8 cellular contexts compared by ENCODE assay signal in the genomic region with DNA sequence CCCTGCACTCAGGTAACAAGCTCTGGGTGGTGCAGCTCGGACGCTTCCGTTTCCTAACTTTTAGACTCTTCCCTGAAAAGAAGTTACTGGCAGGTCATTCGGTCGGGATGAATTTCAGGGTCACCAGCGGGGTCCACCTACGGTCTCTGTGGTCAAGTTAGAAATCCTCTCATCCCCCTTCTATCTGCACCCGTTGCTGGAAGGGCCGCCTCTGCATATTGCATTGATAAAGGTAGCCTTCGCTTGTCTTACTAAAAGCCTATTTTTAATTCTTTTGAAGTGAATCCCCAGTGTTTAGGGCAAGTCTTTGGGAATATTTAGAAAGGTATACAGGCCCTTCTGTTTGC. TPM values are rescaled to one million over a fixed set of nuclear protein-coding genes. Genes with fewer than 3 reads are reported as not detected.
DNase-seq lines count a peak whose midpoint lies in the region; ATAC-seq, FAIRE-seq and TF ChIP-seq lines count a peak whose summit lies in the region.

No MANE protein-coding gene starts in this region.

- H3K9me3 ChIP-seq in HepG2 (ENCODE audit: low read length), result no peaks in the 10 kb centered on the region
- H3K9me3 ChIP-seq in upper lobe of left lung, result no peaks in the 10 kb centered on the region

- no TSS peak for BruUV-seq in HepG2 (replicated peaks; lab: Mats Ljungman, UMichigan)

- H4K20me1 ChIP-seq in HepG2 (ENCODE audit: insufficient read depth, low read length), result peaks cover 46% of the 10 kb centered on the region

- H3K4me1 ChIP-seq in HepG2 (ENCODE audit: insufficient read depth, low read length) (peaks cover 40% of the 10 kb centered on the region), upper lobe of left lung (peaks cover 21 to 37% (median 28%) of the 10 kb centered on the region in 4 donors)

- TF ChIP-seq EP300 in HepG2 (IDR thresholded peaks at IDR 0.05; ENCODE audit: low read depth in 2 of 2, low read length in 2 of 2), result no peak
- TF ChIP-seq EP300 in HepG2 (CRISPR knock-in tag; IDR thresholded peaks at IDR 0.05; ENCODE audit: borderline replicate concordance), result no peak
- no peak for TF ChIP-seq EP300 in upper lobe of left lung (IDR thresholded peaks at IDR 0.05)

- peak overlapping the region; percentile 94 for H3K27ac Mint-ChIP-seq in activated naive CD4-positive, alpha-beta T cell treated with anti-CD3 and anti-CD28 coated beads, Interleukin-2, amount 50 U/mL, for 24 hours
- peak overlapping the region; percentile 89 for H3K27ac Mint-ChIP-seq in activated naive CD8-positive, alpha-beta T cell treated with anti-CD3 and anti-CD28 coated beads, Interleukin-2, amount 10 ng/mL, durations not matched to agents 7 days and 5 days

- DNase-seq in activated naive CD4-positive, alpha-beta T cell treated with Interleukin-2 at 50 U/mL for 16 hours, result no peak
- no peak for DNase-seq in activated naive CD8-positive, alpha-beta T cell treated with anti-CD3 and anti-CD28 coated beads, Interleukin-2, amount 10 ng/mL, durations not matched to agents 7 days and 5 days
- no peak for DNase-seq in HepG2 (ENCODE audit: low spot score)
- no peak for DNase-seq in upper lobe of left lung
- no peak for DNase-seq in GM19240 (ENCODE audit: insufficient read length, low spot score)
- DNase-seq in stimulated activated CD8-positive, alpha-beta memory T cell treated with anti-CD3 and anti-CD28 coated beads, Interleukin-4, amount 100 ng/mL, for 48 hours, result no peak

- no peaks in the 10 kb centered on the region for H3K27me3 Mint-ChIP-seq in activated naive CD4-positive, alpha-beta T cell treated with anti-CD3 and anti-CD28 coated beads, Interleukin-2, amount 50 U/mL, for 24 hours
- H3K27me3 Mint-ChIP-seq in activated naive CD8-positive, alpha-beta T cell treated with anti-CD3 and anti-CD28 coated beads, Interleukin-2, amount 10 ng/mL, durations not matched to agents 7 days and 5 days, result no peaks in the 10 kb centered on the region

- peak overlapping the region; percentile 92 for H3K9ac ChIP-seq in HepG2 (ENCODE audit: insufficient read depth, low read depth, low read length)

- TF ChIP-seq RAD21 in HepG2 (CRISPR knock-in tag; IDR thresholded peaks at IDR 0.05), result no peak

- POLR2A ChIA-PET in activated naive CD8-positive, alpha-beta T cell treated with anti-CD3 and anti-CD28 coated beads, Interleukin-2, amount 10 ng/mL, durations not matched to agents 7 days and 5 days (lab: Charles Lee), result interaction anchor here (0.6 kb wide), 1 partner anchor 211 kb away, joined by 3 read pairs; no protein-coding TSS in a partner anchor
- POLR2A ChIA-PET in HepG2 (lab: Yijun Ruan, JAX), result interaction anchor here (1.2 to 2.7 kb wide), 2 partner anchors 47 to 795 kb away, joined by 3 to 13 read pairs; a partner anchor contains a TSS

- FAIRE-seq in HepG2 (lab: Jason Lieb, UNC), result no peak

- TF ChIP-seq CTCF in HepG2 (CRISPR knock-in tag; IDR thresholded peaks at IDR 0.05), result no peak
- no peak for TF ChIP-seq CTCF in upper lobe of left lung (IDR thresholded peaks at IDR 0.05)

- H3K27me3 ChIP-seq in HepG2 (ENCODE audit: control insufficient read depth in 1 of 2, insufficient read depth in 2 of 2, low read length in 2 of 2), result no peaks in the 10 kb centered on the region; a peak in 1 of 5 replicates
- H3K27me3 ChIP-seq in upper lobe of left lung, result no peaks in the 10 kb centered on the region

- 1% methylated on average over 10 of the region's 10 CpGs for WGBS in HepG2 (ENCODE audit: low lambda C conversion rate)
- WGBS in upper lobe of left lung, 2 donors, result 1% methylated on average over 10 of the region's 10 CpGs

- intact Hi-C loops in HepG2 (cut with micrococcal nuclease; ENCODE audit: unreplicated experiment), result no loop called here

- ATAC-seq in activated naive CD8-positive, alpha-beta T cell treated with anti-CD3 and anti-CD28 coated beads, Interleukin-2, amount 10 ng/mL, durations not matched to agents 7 days and 5 days (ENCODE audit: low read depth), result no peak
- ATAC-seq in HepG2 (peak; percentile 0; the same call in 2 of the 3 replicates), upper lobe of left lung (ENCODE audit: low FRiP score in 2 of 2) (no peak), HG02852 (IDR thresholded peaks at IDR 0.05; ENCODE audit: unreplicated experiment) (no peak)

- H3K27ac ChIP-seq in HepG2 (ENCODE audit: extremely low read length, insufficient read depth, low read length), result peak overlapping the region; percentile 71
- H3K27ac ChIP-seq in upper lobe of left lung, result peak overlapping the region; percentile 86 to 96 (median 88)

- peaks cover 33% of the 10 kb centered on the region for H3K4me1 Mint-ChIP-seq in activated naive CD4-positive, alpha-beta T cell treated with anti-CD3 and anti-CD28 coated beads, Interleukin-2, amount 50 U/mL, for 24 hours
- peaks cover 19% of the 10 kb centered on the region for H3K4me1 Mint-ChIP-seq in activated naive CD8-positive, alpha-beta T cell treated with anti-CD3 and anti-CD28 coated beads, Interleukin-2, amount 10 ng/mL, durations not matched to agents 7 days and 5 days

- H3K36me3 ChIP-seq in HepG2 (replicated peaks in 1 of 2; ENCODE audit: control insufficient read depth in 1 of 2, insufficient read depth in 2 of 2, low read length in 2 of 2) (peaks cover 6 to 18% of the 10 kb centered on the region in 2 experiments), upper lobe of left lung (peaks cover 5 to 20% (median 12%) of the 10 kb centered on the region in 4 donors)

- CTCF ChIA-PET in HepG2 (lab: Yijun Ruan, JAX; ENCODE audit: low intra/inter-chr PET ratio, low total read pairs), result no interaction called here

- in situ Hi-C loops in HepG2 (cut with HindIII; ENCODE audit: extremely low pct_ligation_motif_present, low pct_unique_long_range_greater_than_20kb), result no loop called here

- H3K4me3 Mint-ChIP-seq in activated naive CD4-positive, alpha-beta T cell treated with anti-CD3 and anti-CD28 coated beads, Interleukin-2, amount 50 U/mL, for 24 hours, result peak overlapping the region; percentile 98
- peak overlapping the region; percentile 98 for H3K4me3 Mint-ChIP-seq in activated naive CD8-positive, alpha-beta T cell treated with anti-CD3 and anti-CD28 coated beads, Interleukin-2, amount 10 ng/mL, durations not matched to agents 7 days and 5 days

- H3K4me3 ChIP-seq in HepG2 (replicated peaks in 1 of 3; ENCODE audit: insufficient read depth in 1 of 3, low read depth in 2 of 3, low read length in 3 of 3) (peak overlapping the region; percentile 86 to 98 (median 97)), upper lobe of left lung (peak overlapping the region; percentile 80 to 99 (median 95))

- no peak overlapping the region for H2AFZ ChIP-seq in HepG2 (ENCODE audit: low read length)

- H3K9me3 Mint-ChIP-seq in activated naive CD4-positive, alpha-beta T cell treated with anti-CD3 and anti-CD28 coated beads, Interleukin-2, amount 50 U/mL, for 24 hours, result no peaks in the 10 kb centered on the region
- H3K9me3 Mint-ChIP-seq in activated naive CD8-positive, alpha-beta T cell treated with anti-CD3 and anti-CD28 coated beads, Interleukin-2, amount 10 ng/mL, durations not matched to agents 7 days and 5 days, result no peaks in the 10 kb centered on the region

- TF ChIP-seq POLR2A in HepG2 (IDR thresholded peaks at IDR 0.05; ENCODE audit: insufficient read depth in 1 of 2, low read depth in 2 of 2, low read length in 2 of 2) (no peak), upper lobe of left lung (IDR thresholded peaks at IDR 0.05) (no peak)

- H3K36me3 Mint-ChIP-seq in activated naive CD4-positive, alpha-beta T cell treated with anti-CD3 and anti-CD28 coated beads, Interleukin-2, amount 50 U/mL, for 24 hours, result peaks cover 5% of the 10 kb centered on the region
- H3K36me3 Mint-ChIP-seq in activated naive CD8-positive, alpha-beta T cell treated with anti-CD3 and anti-CD28 coated beads, Interleukin-2, amount 10 ng/mL, durations not matched to agents 7 days and 5 days, result peaks cover 6% of the 10 kb centered on the region

- peak overlapping the region; percentile 87 for H3K4me2 ChIP-seq in HepG2 (ENCODE audit: low read depth, low read length)

- H3K79me2 ChIP-seq in HepG2 (ENCODE audit: insufficient read depth, low read length), result peaks cover 49% of the 10 kb centered on the region

RNA-seq across cellular contexts. Expression of a gene that starts 0.7 kb away (rescaled TPM):
- 10 to 100 TPM; 24.6 to 26.3 TPM for total RNA-seq in activated naive CD8-positive, alpha-beta T cell treated with anti-CD3 and anti-CD28 coated beads, Interleukin-2, amount 10 ng/mL, durations not matched to agents 7 days and 5 days
- total RNA-seq in HepG2 (2016; rRNA removed; fragmentation: Illumina TruSeq; extraction: Trizol) (281 and 337 TPM in 2 replicates), upper lobe of left lung (10 to 100 TPM; 26.7 to 59.4 (median 42.2) TPM)
- total RNA-seq in HepG2 (2016; cell fraction: cytosol; rRNA removed; fragmentation: Illumina TruSeq; extraction: Trizol; ENCODE audit: low read depth), result 75.0 and 86.3 TPM in 2 replicates
- 288 and 374 TPM in 2 replicates for total RNA-seq in HepG2 (2016; cell fraction: insoluble cytoplasmic fraction; rRNA removed; fragmentation: Illumina TruSeq; extraction: Trizol)
- total RNA-seq in HepG2 (2016; cell fraction: membrane; rRNA removed; fragmentation: Illumina TruSeq; extraction: Trizol), result 243 and 244 TPM in 2 replicates
- 171 and 177 TPM in 2 replicates for total RNA-seq in HepG2 (2016; cell fraction: nucleus; rRNA removed; fragmentation: Illumina TruSeq; extraction: Trizol)
- polyA plus RNA-seq in HepG2 (2011; rRNA removed), result 188 and 295 TPM in 2 replicates
- 117 and 135 TPM in 2 replicates for polyA plus RNA-seq in HepG2 (2011; cell fraction: cytosol; rRNA removed)
- polyA plus RNA-seq in HepG2 (2011; cell fraction: nucleus; rRNA removed), result 60.7 and 71.4 TPM in 2 replicates
- polyA plus RNA-seq in HepG2 (2012), result 64.0 and 97.7 TPM in 2 replicates
- 86.8 and 106 TPM in 2 replicates for polyA plus RNA-seq in HepG2 (2016; cell fraction: cytosol; fragmentation: Illumina TruSeq; extraction: Trizol; ENCODE audit: low read depth)
- 279 and 309 TPM in 2 replicates for polyA plus RNA-seq in HepG2 (2016; cell fraction: insoluble cytoplasmic fraction; fragmentation: Illumina TruSeq; extraction: Trizol; ENCODE audit: low read depth)
- polyA plus RNA-seq in HepG2 (2016; cell fraction: membrane; fragmentation: Illumina TruSeq; extraction: Trizol; ENCODE audit: low read depth), result 174 and 198 TPM in 2 replicates
- 265 and 274 TPM in 2 replicates for polyA plus RNA-seq in HepG2 (2016; cell fraction: nucleus; fragmentation: Illumina TruSeq; extraction: Trizol; ENCODE audit: insufficient read depth, low read depth)
- polyA minus RNA-seq in HepG2 (2011; rRNA and poly(A)+ RNA removed; ENCODE audit: low replicate concordance), result 26.0 and 94.6 TPM in 2 replicates
- polyA minus RNA-seq in HepG2 (2011; cell fraction: cytosol; rRNA and poly(A)+ RNA removed), result 47.1 and 47.6 TPM in 2 replicates
- 58.6 and 95.4 TPM in 2 replicates for polyA minus RNA-seq in HepG2 (2011; cell fraction: nucleus; rRNA and poly(A)+ RNA removed)

RNA-seq across cellular contexts. Expression of a gene that starts 47.3 kb away (rescaled TPM):
- not detected for total RNA-seq in activated naive CD8-positive, alpha-beta T cell treated with anti-CD3 and anti-CD28 coated beads, Interleukin-2, amount 10 ng/mL, durations not matched to agents 7 days and 5 days
- total RNA-seq in HepG2 (2016; rRNA removed; fragmentation: Illumina TruSeq; extraction: Trizol) (0.20 and 0.25 TPM in 2 replicates), upper lobe of left lung (100 to 1,000 TPM in 1 of 6 donors, 10 to 100 TPM in 5; 18.9 to 177 (median 68.5) TPM)
- total RNA-seq in HepG2 (2016; cell fraction: cytosol; rRNA removed; fragmentation: Illumina TruSeq; extraction: Trizol; ENCODE audit: low read depth), result not detected in 2 replicates
- 0.13 TPM in 1 of 2 replicates, not detected in the other for total RNA-seq in HepG2 (2016; cell fraction: insoluble cytoplasmic fraction; rRNA removed; fragmentation: Illumina TruSeq; extraction: Trizol)
- 0.17 TPM in 1 of 2 replicates, not detected in the other for total RNA-seq in HepG2 (2016; cell fraction: membrane; rRNA removed; fragmentation: Illumina TruSeq; extraction: Trizol)
- total RNA-seq in HepG2 (2016; cell fraction: nucleus; rRNA removed; fragmentation: Illumina TruSeq; extraction: Trizol), result 0.22 TPM in 1 of 2 replicates, not detected in the other
- polyA plus RNA-seq in HepG2 (2011; rRNA removed), result 0.10 and 0.15 TPM in 2 replicates
- polyA plus RNA-seq in HepG2 (2011; cell fraction: cytosol; rRNA removed), result 0.04 and 0.15 TPM in 2 replicates
- polyA plus RNA-seq in HepG2 (2011; cell fraction: nucleus; rRNA removed), result 0.19 TPM in 2 replicates
- 0.07 and 0.11 TPM in 2 replicates for polyA plus RNA-seq in HepG2 (2012)
- 0.03 and 0.06 TPM in 2 replicates for polyA plus RNA-seq in HepG2 (2016; cell fraction: cytosol; fragmentation: Illumina TruSeq; extraction: Trizol; ENCODE audit: low read depth)
- 0.20 and 0.35 TPM in 2 replicates for polyA plus RNA-seq in HepG2 (2016; cell fraction: insoluble cytoplasmic fraction; fragmentation: Illumina TruSeq; extraction: Trizol; ENCODE audit: low read depth)
- 0.07 TPM in 1 of 2 replicates, not detected in the other for polyA plus RNA-seq in HepG2 (2016; cell fraction: membrane; fragmentation: Illumina TruSeq; extraction: Trizol; ENCODE audit: low read depth)
- polyA plus RNA-seq in HepG2 (2016; cell fraction: nucleus; fragmentation: Illumina TruSeq; extraction: Trizol; ENCODE audit: insufficient read depth, low read depth), result 0.28 and 0.33 TPM in 2 replicates
- 0.44 TPM in 1 of 2 replicates, not detected in the other for polyA minus RNA-seq in HepG2 (2011; rRNA and poly(A)+ RNA removed; ENCODE audit: low replicate concordance)
- polyA minus RNA-seq in HepG2 (2011; cell fraction: cytosol; rRNA and poly(A)+ RNA removed), result 0.18 TPM in 1 of 2 replicates, not detected in the other
- 0.12 and 0.13 TPM in 2 replicates for polyA minus RNA-seq in HepG2 (2011; cell fraction: nucleus; rRNA and poly(A)+ RNA removed)

RNA-seq across cellular contexts. Expression of a gene that starts 56.1 kb away (rescaled TPM):
- total RNA-seq in activated naive CD8-positive, alpha-beta T cell treated with anti-CD3 and anti-CD28 coated beads, Interleukin-2, amount 10 ng/mL, durations not matched to agents 7 days and 5 days, result 10 to 100 TPM; 22.6 to 23.5 TPM
- total RNA-seq in HepG2 (2016; rRNA removed; fragmentation: Illumina TruSeq; extraction: Trizol), result 59.3 and 91.2 TPM in 2 replicates
- total RNA-seq in HepG2 (2016; cell fraction: cytosol; rRNA removed; fragmentation: Illumina TruSeq; extraction: Trizol; ENCODE audit: low read depth), result 15.7 and 19.4 TPM in 2 replicates
- 56.1 and 90.3 TPM in 2 replicates for total RNA-seq in HepG2 (2016; cell fraction: insoluble cytoplasmic fraction; rRNA removed; fragmentation: Illumina TruSeq; extraction: Trizol)
- 31.1 and 31.6 TPM in 2 replicates for total RNA-seq in HepG2 (2016; cell fraction: membrane; rRNA removed; fragmentation: Illumina TruSeq; extraction: Trizol)
- 37.2 and 42.4 TPM in 2 replicates for total RNA-seq in HepG2 (2016; cell fraction: nucleus; rRNA removed; fragmentation: Illumina TruSeq; extraction: Trizol)
- 7.7 and 11.5 TPM in 2 replicates for polyA plus RNA-seq in HepG2 (2011; rRNA removed)
- 4.4 and 5.6 TPM in 2 replicates for polyA plus RNA-seq in HepG2 (2011; cell fraction: cytosol; rRNA removed)
- 4.2 and 4.6 TPM in 2 replicates for polyA plus RNA-seq in HepG2 (2011; cell fraction: nucleus; rRNA removed)
- 9.5 and 15.9 TPM in 2 replicates for polyA plus RNA-seq in HepG2 (2012)
- polyA plus RNA-seq in HepG2 (2016; cell fraction: cytosol; fragmentation: Illumina TruSeq; extraction: Trizol; ENCODE audit: low read depth), result 2.3 and 2.4 TPM in 2 replicates
- polyA plus RNA-seq in HepG2 (2016; cell fraction: insoluble cytoplasmic fraction; fragmentation: Illumina TruSeq; extraction: Trizol; ENCODE audit: low read depth), result 54.6 and 61.4 TPM in 2 replicates
- 8.8 and 9.4 TPM in 2 replicates for polyA plus RNA-seq in HepG2 (2016; cell fraction: membrane; fragmentation: Illumina TruSeq; extraction: Trizol; ENCODE audit: low read depth)
- 34.3 and 37.9 TPM in 2 replicates for polyA plus RNA-seq in HepG2 (2016; cell fraction: nucleus; fragmentation: Illumina TruSeq; extraction: Trizol; ENCODE audit: insufficient read depth, low read depth)
- 4.8 and 11.3 TPM in 2 replicates for polyA minus RNA-seq in HepG2 (2011; rRNA and poly(A)+ RNA removed; ENCODE audit: low replicate concordance)
- 7.7 and 10.4 TPM in 2 replicates for polyA minus RNA-seq in HepG2 (2011; cell fraction: cytosol; rRNA and poly(A)+ RNA removed)
- polyA minus RNA-seq in HepG2 (2011; cell fraction: nucleus; rRNA and poly(A)+ RNA removed), result 11.6 and 11.7 TPM in 2 replicates
- total RNA-seq in upper lobe of left lung, result 1 to 10 TPM; 2.9 to 7.5 (median 3.9) TPM

RNA-seq across cellular contexts. Expression of a gene that starts 56.2 kb away (rescaled TPM):
- 10 to 100 TPM; 14.7 to 15.1 TPM for total RNA-seq in activated naive CD8-positive, alpha-beta T cell treated with anti-CD3 and anti-CD28 coated beads, Interleukin-2, amount 10 ng/mL, durations not matched to agents 7 days and 5 days
- total RNA-seq in HepG2 (2016; rRNA removed; fragmentation: Illumina TruSeq; extraction: Trizol) (37.8 and 51.1 TPM in 2 replicates), upper lobe of left lung (10 to 100 TPM in 2 of 6 donors, 1 to 10 TPM in 4; 3.9 to 14.3 (median 7.7) TPM)
- total RNA-seq in HepG2 (2016; cell fraction: cytosol; rRNA removed; fragmentation: Illumina TruSeq; extraction: Trizol; ENCODE audit: low read depth), result 3.2 and 4.1 TPM in 2 replicates
- 36.1 and 50.1 TPM in 2 replicates for total RNA-seq in HepG2 (2016; cell fraction: insoluble cytoplasmic fraction; rRNA removed; fragmentation: Illumina TruSeq; extraction: Trizol)
- total RNA-seq in HepG2 (2016; cell fraction: membrane; rRNA removed; fragmentation: Illumina TruSeq; extraction: Trizol), result 11.6 and 12.7 TPM in 2 replicates
- 19.1 and 21.2 TPM in 2 replicates for total RNA-seq in HepG2 (2016; cell fraction: nucleus; rRNA removed; fragmentation: Illumina TruSeq; extraction: Trizol)
- 8.9 and 10.5 TPM in 2 replicates for polyA plus RNA-seq in HepG2 (2011; rRNA removed)
- polyA plus RNA-seq in HepG2 (2011; cell fraction: cytosol; rRNA removed), result 6.0 and 8.6 TPM in 2 replicates
- 5.7 and 6.8 TPM in 2 replicates for polyA plus RNA-seq in HepG2 (2011; cell fraction: nucleus; rRNA removed)
- polyA plus RNA-seq in HepG2 (2012), result 14.7 and 17.7 TPM in 2 replicates
- polyA plus RNA-seq in HepG2 (2016; cell fraction: cytosol; fragmentation: Illumina TruSeq; extraction: Trizol; ENCODE audit: low read depth), result 2.6 and 2.9 TPM in 2 replicates
- polyA plus RNA-seq in HepG2 (2016; cell fraction: insoluble cytoplasmic fraction; fragmentation: Illumina TruSeq; extraction: Trizol; ENCODE audit: low read depth), result 50.0 and 54.7 TPM in 2 replicates
- 6.4 and 6.7 TPM in 2 replicates for polyA plus RNA-seq in HepG2 (2016; cell fraction: membrane; fragmentation: Illumina TruSeq; extraction: Trizol; ENCODE audit: low read depth)
- polyA plus RNA-seq in HepG2 (2016; cell fraction: nucleus; fragmentation: Illumina TruSeq; extraction: Trizol; ENCODE audit: insufficient read depth, low read depth), result 31.4 and 32.2 TPM in 2 replicates
- polyA minus RNA-seq in HepG2 (2011; rRNA and poly(A)+ RNA removed; ENCODE audit: low replicate concordance), result 2.2 and 4.1 TPM in 2 replicates
- 7.7 and 7.9 TPM in 2 replicates for polyA minus RNA-seq in HepG2 (2011; cell fraction: cytosol; rRNA and poly(A)+ RNA removed)
- 9.3 and 13.8 TPM in 2 replicates for polyA minus RNA-seq in HepG2 (2011; cell fraction: nucleus; rRNA and poly(A)+ RNA removed)

Comparison
In these comparisons a context has a peak if more than half of its experiments do, and no peak if none do; other contexts are left out.
1. RNA of a gene that starts 47.3 kb away (total RNA-seq): 18.9 to 177 TPM in upper lobe of left lung; 0.13 to 0.25 TPM in HepG2 and not detected in activated naive CD8-positive, alpha-beta T cell treated with anti-CD3 and anti-CD28 coated beads, Interleukin-2, amount 10 ng/mL, durations not matched to agents 7 days and 5 days; every median in the first group is over 10 times any median in the second.